Comparison of ENCODE assay signal across 8 cellular contexts in the genomic region with DNA sequence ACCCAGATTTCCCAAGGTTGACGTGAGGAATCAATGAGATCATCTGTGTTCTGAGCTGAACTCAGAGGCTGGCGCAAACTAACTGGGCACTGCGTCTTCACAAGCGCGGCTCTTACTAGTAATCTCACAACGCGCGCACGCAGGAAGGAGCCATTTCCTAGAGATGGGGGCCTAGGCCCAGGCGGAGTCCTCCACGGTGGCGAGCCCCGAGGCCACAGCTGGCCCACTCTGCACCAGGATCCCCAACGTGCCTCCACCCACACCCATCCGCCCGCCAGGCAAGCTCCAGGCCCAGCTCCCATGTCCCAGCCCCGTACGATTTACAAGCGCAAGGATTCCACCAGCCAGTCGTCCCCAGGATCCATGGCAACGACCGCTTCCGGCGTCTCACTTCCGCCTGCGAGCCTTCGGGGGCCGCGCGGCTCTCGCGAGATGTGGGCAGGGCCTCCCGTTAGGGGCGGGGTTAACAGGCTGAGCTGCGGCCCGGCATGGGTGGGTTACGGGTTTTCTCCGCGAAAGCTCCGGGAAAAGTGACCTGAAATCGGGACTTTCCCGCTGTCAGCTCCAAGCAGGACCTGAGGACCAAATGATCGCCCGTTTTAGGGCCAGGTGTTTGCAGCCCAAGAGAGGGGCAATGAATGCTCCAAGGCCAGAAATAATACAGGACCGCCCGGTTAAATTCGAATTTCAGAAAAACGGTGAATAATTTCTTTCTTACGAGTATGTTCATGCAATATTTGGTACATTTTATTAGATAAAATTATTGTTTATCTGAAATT. TPM values are rescaled to one million over a fixed set of nuclear protein-coding genes. Genes with fewer than 3 reads are reported as not detected.
DNase-seq lines count a peak whose midpoint lies in the region; ATAC-seq and TF ChIP-seq lines count a peak whose summit lies in the region.

TSS of gene WDR73 (minus strand) at position 374 of the 779 bp plus-strand sequence. CDS start at position 365, 9 bp downstream.

- BruUV-seq in OCI-LY7 (replicated peaks; lab: Mats Ljungman, UMichigan), result TSS peak; percentile 76

- H3K4me1 ChIP-seq in HUES64 (ENCODE audit: insufficient read depth, low read length), result 0 out of 2 replicates have a peak, but pooled peaks cover 6% of the 10 kb centered on the region
- peaks cover 34% of the 10 kb centered on the region for H3K4me1 ChIP-seq in OCI-LY7 (ENCODE audit: insufficient read depth, low read length, poor library complexity, severe bottlenecking)

- TF ChIP-seq CTCF in OCI-LY7 (conservative IDR thresholded peaks at IDR 0.05; ENCODE audit: low read length), result no peak

- H3K36me3 ChIP-seq in HUES64 (ENCODE audit: insufficient read depth, low read length) (peaks cover 33% of the 10 kb centered on the region), OCI-LY7 (ENCODE audit: insufficient read depth, low read length) (peaks cover 35% of the 10 kb centered on the region)

- CTCF ChIA-PET in OCI-LY7 (lab: Charles Lee; ENCODE audit: unreplicated experiment), result interaction anchor here (0.6 to 1.9 kb wide), 4 partner anchors 22 to 224 kb away, joined by 3 to 5 read pairs (median 3); partner anchors contain the start of gene SEC11A

- peaks cover 16% of the 10 kb centered on the region; the same call in 1 of the 2 replicates for H3K79me2 ChIP-seq in OCI-LY7 (ENCODE audit: insufficient read depth, low read depth, low read length)

- H3K27ac ChIP-seq in HUES64 (ENCODE audit: low read depth, low read length) (peak within 1 kb of the TSS; percentile 75), OCI-LY7 (ENCODE audit: low read depth, low read length, poor library complexity, severe bottlenecking) (peak within 1 kb of the TSS; percentile 55)

- peak; percentile 86 for DNase-seq in Caki2 (ENCODE audit: low read depth)
- peak; percentile 97 for DNase-seq in OCI-LY7 (ENCODE audit: low spot score)
- DNase-seq in activated T-cell treated with anti-CD3 and anti-CD28 coated beads for 24 hours (ENCODE audit: low read depth), result peak; percentile 95
- DNase-seq in epidermal melanocyte (ENCODE audit: insufficient read length, low spot score), result peak; percentile 74
- peak; percentile 96 for DNase-seq in middle frontal gyrus (ENCODE audit: extremely low spot score, low spot score)
- DNase-seq in stimulated activated CD8-positive, alpha-beta memory T cell treated with anti-CD3 and anti-CD28 coated beads, Interleukin-2, amount 100 ng/mL, for 48 hours (ENCODE audit: low read depth in 2 of 2), result peak; percentile 95 to 97

- POLR2A ChIA-PET in OCI-LY7 (lab: Charles Lee), result interaction anchor here (0.6 to 2.5 kb wide), 8 partner anchors 11 to 98 kb away, joined by 3 to 14 read pairs (median 4); partner anchors contain the start of gene ZSCAN2

- H3K9me3 ChIP-seq in HUES64 (ENCODE audit: insufficient read depth, low read depth, low read length), result no peaks in the 10 kb centered on the region
- H3K9me3 ChIP-seq in OCI-LY7 (ENCODE audit: low read length), result no peaks in the 10 kb centered on the region

- H3K4me2 ChIP-seq in OCI-LY7 (ENCODE audit: low read length), result peak within 1 kb of the TSS; percentile 91

- H4K20me1 ChIP-seq in OCI-LY7 (ENCODE audit: insufficient read depth, low read length), result no peaks in the 10 kb centered on the region

- H3K27me3 ChIP-seq in HUES64 (ENCODE audit: insufficient read depth, low read length), result peaks cover 24% of the 10 kb centered on the region

- no peaks in the 10 kb centered on the region for H3K9me2 ChIP-seq in OCI-LY7 (ENCODE audit: insufficient read depth, low read length)

- ATAC-seq in GM21423 (IDR thresholded peaks at IDR 0.05; ENCODE audit: unreplicated experiment), result peak; percentile 83

- WGBS in HUES64, result under 1% methylated on average over 48 of the region's 49 CpGs

- in situ Hi-C loops in Caki2 (cut with HindIII; ENCODE audit: low pct_unique_long_range_greater_than_20kb, low sequenced_read_pairs), result no loop called here

- peak within 1 kb of the TSS; percentile 93 for H3K4me3 ChIP-seq in HUES64 (ENCODE audit: low read length)
- peak within 1 kb of the TSS; percentile 80 for H3K4me3 ChIP-seq in OCI-LY7 (ENCODE audit: low read depth, low read length, poor library complexity, severe bottlenecking)

- peak within 1 kb of the TSS; percentile 79 for H2AFZ ChIP-seq in OCI-LY7 (ENCODE audit: low read length)

- intact Hi-C loops in OCI-LY7 (cut with micrococcal nuclease; ENCODE audit: unreplicated experiment), result loop anchor here (1.0 to 2.0 kb wide), 6 partner anchors 55 to 326 kb away; partner anchors contain the start of genes SEC11A and ZNF592

- H3K9ac ChIP-seq in HUES64 (ENCODE audit: low read depth, low read length), result peak within 1 kb of the TSS; percentile 93

RNA-seq across cellular contexts. Expression of gene WDR73, which starts in this region (rescaled TPM):
- 14.2 and 23.1 TPM in 2 replicates for total RNA-seq in Caki2 (2014; rRNA removed; shearing (Covaris generic); ENCODE audit: low replicate concordance)
- polyA plus RNA-seq in HUES64 (2013, experiment 1 of 2), result 22.0 TPM
- 15.8 TPM for polyA plus RNA-seq in HUES64 (2013, experiment 2 of 2)
- 29.7 and 38.1 TPM in 2 replicates for total RNA-seq in OCI-LY7 (2014; rRNA removed; shearing (Covaris generic))
- total RNA-seq in OCI-LY7 (2022), result 28.7 TPM in 2 replicates

Comparison
In these comparisons a context has a peak if more than half of its experiments do, and no peak if none do; other contexts are left out.
1. Peak in every context shown above with its lines: DNase-seq, ATAC-seq, H3K4me3 ChIP-seq and H3K27ac ChIP-seq.